Comparison of ENCODE assay signal across 1 cellular context in the genomic region with DNA sequence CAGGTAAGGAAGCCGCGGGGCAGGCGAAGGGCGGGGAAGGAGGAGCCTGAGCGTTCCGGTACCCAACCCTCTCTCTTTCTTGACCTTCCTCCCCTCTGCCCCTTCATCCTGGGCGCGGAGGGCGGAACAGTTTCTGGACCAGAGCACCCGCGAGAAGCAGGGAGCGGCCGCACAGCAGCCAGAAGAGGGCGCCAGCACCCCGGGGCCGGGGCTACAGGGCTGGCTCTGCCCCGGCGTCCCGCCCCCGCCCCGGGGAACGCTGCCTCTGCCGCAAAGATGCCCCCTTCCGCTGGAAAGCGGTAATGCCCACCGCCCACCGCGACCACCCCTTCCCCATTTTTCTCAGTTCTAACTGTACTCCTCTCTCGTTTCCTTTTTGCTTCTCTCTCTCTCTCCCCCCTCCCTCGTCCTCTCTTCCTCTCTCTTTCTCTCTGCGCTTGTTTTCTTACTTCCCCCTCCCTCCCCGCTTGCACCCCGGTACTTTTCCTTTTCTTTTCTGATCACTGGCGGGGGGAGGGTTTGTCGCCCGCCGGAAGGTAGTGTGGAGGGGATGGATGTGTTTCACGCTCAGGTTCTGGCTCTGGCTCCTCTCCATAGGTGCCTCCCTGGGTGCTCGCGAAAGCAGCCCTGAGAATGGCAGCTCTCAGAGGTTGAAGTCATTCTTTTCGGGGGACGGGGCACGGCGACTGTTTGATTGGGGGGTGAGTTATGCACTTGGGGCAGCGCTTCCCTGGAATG.
A peak's percentile ranks its signal among the peaks of the same experiment; 100 is the strongest.
TF ChIP-seq lines count a peak whose summit lies in the region.

No MANE protein-coding gene starts in this region.

TF ChIP-seq in HepG2, 621 proteins besides CTCF, POLR2A, EP300 and RAD21 (continued from another document and continues in another):
- TF ChIP-seq, protein P1, sequence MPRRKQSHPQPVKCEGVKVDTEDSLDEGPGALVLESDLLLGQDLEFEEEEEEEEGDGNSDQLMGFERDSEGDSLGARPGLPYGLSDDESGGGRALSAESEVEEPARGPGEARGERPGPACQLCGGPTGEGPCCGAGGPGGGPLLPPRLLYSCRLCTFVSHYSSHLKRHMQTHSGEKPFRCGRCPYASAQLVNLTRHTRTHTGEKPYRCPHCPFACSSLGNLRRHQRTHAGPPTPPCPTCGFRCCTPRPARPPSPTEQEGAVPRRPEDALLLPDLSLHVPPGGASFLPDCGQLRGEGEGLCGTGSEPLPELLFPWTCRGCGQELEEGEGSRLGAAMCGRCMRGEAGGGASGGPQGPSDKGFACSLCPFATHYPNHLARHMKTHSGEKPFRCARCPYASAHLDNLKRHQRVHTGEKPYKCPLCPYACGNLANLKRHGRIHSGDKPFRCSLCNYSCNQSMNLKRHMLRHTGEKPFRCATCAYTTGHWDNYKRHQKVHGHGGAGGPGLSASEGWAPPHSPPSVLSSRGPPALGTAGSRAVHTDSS (CRISPR knock-in tag; conservative IDR thresholded peaks at IDR 0.05) = no peak
- TF ChIP-seq FOSL2 (CRISPR knock-in tag; IDR thresholded peaks at IDR 0.05) = 0 out of 2 replicates have a peak, but pooled peaks have one; percentile 8
- no peak for TF ChIP-seq ZNF430 (CRISPR knock-in tag; IDR thresholded peaks at IDR 0.05)
- TF ChIP-seq, protein P2, sequence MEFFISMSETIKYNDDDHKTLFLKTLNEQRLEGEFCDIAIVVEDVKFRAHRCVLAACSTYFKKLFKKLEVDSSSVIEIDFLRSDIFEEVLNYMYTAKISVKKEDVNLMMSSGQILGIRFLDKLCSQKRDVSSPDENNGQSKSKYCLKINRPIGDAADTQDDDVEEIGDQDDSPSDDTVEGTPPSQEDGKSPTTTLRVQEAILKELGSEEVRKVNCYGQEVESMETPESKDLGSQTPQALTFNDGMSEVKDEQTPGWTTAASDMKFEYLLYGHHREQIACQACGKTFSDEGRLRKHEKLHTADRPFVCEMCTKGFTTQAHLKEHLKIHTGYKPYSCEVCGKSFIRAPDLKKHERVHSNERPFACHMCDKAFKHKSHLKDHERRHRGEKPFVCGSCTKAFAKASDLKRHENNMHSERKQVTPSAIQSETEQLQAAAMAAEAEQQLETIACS (CRISPR knock-in tag; IDR thresholded peaks at IDR 0.05) = no peak
- peak; percentile 83 for TF ChIP-seq KDM2A (CRISPR knock-in tag; IDR thresholded peaks at IDR 0.05; ENCODE audit: borderline replicate concordance, low read depth)
- TF ChIP-seq ZNF501 (CRISPR knock-in tag; IDR thresholded peaks at IDR 0.05) = peak; percentile 63
- TF ChIP-seq SNAPC2 (CRISPR knock-in tag; IDR thresholded peaks at IDR 0.05) = no peak
- TF ChIP-seq PCBP2 (optimal IDR thresholded peaks at IDR 0.05; ENCODE audit: low read depth, low read length, poor library complexity, severe bottlenecking) = no peak
- no peak for TF ChIP-seq ZNF17 (CRISPR knock-in tag; IDR thresholded peaks at IDR 0.05)
- TF ChIP-seq ZNF567 (CRISPR knock-in tag; IDR thresholded peaks at IDR 0.05; ENCODE audit: borderline replicate concordance) = no peak
- TF ChIP-seq, protein P3, sequence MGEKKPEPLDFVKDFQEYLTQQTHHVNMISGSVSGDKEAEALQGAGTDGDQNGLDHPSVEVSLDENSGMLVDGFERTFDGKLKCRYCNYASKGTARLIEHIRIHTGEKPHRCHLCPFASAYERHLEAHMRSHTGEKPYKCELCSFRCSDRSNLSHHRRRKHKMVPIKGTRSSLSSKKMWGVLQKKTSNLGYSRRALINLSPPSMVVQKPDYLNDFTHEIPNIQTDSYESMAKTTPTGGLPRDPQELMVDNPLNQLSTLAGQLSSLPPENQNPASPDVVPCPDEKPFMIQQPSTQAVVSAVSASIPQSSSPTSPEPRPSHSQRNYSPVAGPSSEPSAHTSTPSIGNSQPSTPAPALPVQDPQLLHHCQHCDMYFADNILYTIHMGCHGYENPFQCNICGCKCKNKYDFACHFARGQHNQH (CRISPR knock-in tag; IDR thresholded peaks at IDR 0.05) = peak; percentile 47; the same call in 1 of the 2 replicates
- no peak for TF ChIP-seq CENPX (CRISPR knock-in tag; IDR thresholded peaks at IDR 0.05)
- 0 out of 2 replicates have a peak, but pooled peaks have one; percentile 28 for TF ChIP-seq ZNF792 (CRISPR knock-in tag; IDR thresholded peaks at IDR 0.05)
- TF ChIP-seq, protein P4, sequence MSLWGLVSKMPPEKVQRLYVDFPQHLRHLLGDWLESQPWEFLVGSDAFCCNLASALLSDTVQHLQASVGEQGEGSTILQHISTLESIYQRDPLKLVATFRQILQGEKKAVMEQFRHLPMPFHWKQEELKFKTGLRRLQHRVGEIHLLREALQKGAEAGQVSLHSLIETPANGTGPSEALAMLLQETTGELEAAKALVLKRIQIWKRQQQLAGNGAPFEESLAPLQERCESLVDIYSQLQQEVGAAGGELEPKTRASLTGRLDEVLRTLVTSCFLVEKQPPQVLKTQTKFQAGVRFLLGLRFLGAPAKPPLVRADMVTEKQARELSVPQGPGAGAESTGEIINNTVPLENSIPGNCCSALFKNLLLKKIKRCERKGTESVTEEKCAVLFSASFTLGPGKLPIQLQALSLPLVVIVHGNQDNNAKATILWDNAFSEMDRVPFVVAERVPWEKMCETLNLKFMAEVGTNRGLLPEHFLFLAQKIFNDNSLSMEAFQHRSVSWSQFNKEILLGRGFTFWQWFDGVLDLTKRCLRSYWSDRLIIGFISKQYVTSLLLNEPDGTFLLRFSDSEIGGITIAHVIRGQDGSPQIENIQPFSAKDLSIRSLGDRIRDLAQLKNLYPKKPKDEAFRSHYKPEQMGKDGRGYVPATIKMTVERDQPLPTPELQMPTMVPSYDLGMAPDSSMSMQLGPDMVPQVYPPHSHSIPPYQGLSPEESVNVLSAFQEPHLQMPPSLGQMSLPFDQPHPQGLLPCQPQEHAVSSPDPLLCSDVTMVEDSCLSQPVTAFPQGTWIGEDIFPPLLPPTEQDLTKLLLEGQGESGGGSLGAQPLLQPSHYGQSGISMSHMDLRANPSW (CRISPR knock-in tag; IDR thresholded peaks at IDR 0.05; ENCODE audit: borderline replicate concordance) = no peak
- TF ChIP-seq, protein P5, sequence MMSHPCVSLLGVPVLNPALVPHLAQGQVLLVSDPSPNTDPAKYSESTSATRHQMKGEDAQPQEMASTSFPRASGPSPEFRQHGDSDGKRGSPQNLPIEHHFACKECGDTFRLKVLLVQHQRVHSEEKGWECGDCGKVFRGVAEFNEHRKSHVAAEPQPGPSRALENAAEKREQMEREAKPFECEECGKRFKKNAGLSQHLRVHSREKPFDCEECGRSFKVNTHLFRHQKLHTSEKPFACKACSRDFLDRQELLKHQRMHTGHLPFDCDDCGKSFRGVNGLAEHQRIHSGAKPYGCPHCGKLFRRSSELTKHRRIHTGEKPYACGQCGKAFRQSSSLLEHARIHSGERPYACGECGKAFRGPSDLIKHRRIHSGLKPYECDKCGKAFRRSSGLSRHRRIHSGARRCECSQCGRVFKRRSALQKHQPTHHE (CRISPR knock-in tag; IDR thresholded peaks at IDR 0.05; ENCODE audit: borderline replicate concordance) = no peak
- peak; percentile 40 for TF ChIP-seq YY1 (IDR thresholded peaks at IDR 0.05; ENCODE audit: insufficient read depth, insufficient replicate concordance, low read depth, low read length)
- TF ChIP-seq AGO1 (IDR thresholded peaks at IDR 0.05; ENCODE audit: low read depth, low read length, poor library complexity, severe bottlenecking) = no peak
- TF ChIP-seq, protein P6, sequence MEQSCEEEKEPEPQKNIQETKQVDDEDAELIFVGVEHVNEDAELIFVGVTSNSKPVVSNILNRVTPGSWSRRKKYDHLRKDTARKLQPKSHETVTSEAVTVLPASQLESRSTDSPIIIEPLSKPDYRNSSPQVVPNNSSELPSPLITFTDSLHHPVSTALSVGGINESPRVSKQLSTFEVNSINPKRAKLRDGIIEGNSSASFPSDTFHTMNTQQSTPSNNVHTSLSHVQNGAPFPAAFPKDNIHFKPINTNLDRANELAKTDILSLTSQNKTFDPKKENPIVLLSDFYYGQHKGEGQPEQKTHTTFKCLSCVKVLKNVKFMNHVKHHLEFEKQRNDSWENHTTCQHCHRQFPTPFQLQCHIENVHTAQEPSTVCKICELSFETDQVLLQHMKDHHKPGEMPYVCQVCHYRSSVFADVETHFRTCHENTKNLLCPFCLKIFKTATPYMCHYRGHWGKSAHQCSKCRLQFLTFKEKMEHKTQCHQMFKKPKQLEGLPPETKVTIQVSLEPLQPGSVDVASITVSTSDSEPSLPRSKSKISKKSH (CRISPR knock-in tag; IDR thresholded peaks at IDR 0.05; ENCODE audit: borderline replicate concordance) = no peak
- no peak for TF ChIP-seq ZNF431 (CRISPR knock-in tag; IDR thresholded peaks at IDR 0.05; ENCODE audit: borderline replicate concordance, low read depth)
- TF ChIP-seq ZBTB1 (CRISPR knock-in tag; IDR thresholded peaks at IDR 0.05; ENCODE audit: borderline replicate concordance) = no peak
- TF ChIP-seq, protein P7, sequence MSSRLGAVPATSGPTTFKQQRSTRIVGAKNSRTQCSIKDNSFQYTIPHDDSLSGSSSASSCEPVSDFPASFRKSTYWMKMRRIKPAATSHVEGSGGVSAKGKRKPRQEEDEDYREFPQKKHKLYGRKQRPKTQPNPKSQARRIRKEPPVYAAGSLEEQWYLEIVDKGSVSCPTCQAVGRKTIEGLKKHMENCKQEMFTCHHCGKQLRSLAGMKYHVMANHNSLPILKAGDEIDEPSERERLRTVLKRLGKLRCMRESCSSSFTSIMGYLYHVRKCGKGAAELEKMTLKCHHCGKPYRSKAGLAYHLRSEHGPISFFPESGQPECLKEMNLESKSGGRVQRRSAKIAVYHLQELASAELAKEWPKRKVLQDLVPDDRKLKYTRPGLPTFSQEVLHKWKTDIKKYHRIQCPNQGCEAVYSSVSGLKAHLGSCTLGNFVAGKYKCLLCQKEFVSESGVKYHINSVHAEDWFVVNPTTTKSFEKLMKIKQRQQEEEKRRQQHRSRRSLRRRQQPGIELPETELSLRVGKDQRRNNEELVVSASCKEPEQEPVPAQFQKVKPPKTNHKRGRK (CRISPR knock-in tag; IDR thresholded peaks at IDR 0.05) = peak; percentile 92; the same call in 1 of the 2 replicates
- TF ChIP-seq, protein P8, sequence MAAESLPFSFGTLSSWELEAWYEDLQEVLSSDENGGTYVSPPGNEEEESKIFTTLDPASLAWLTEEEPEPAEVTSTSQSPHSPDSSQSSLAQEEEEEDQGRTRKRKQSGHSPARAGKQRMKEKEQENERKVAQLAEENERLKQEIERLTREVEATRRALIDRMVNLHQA (CRISPR knock-in tag; IDR thresholded peaks at IDR 0.05) = no peak
- TF ChIP-seq, protein P9, sequence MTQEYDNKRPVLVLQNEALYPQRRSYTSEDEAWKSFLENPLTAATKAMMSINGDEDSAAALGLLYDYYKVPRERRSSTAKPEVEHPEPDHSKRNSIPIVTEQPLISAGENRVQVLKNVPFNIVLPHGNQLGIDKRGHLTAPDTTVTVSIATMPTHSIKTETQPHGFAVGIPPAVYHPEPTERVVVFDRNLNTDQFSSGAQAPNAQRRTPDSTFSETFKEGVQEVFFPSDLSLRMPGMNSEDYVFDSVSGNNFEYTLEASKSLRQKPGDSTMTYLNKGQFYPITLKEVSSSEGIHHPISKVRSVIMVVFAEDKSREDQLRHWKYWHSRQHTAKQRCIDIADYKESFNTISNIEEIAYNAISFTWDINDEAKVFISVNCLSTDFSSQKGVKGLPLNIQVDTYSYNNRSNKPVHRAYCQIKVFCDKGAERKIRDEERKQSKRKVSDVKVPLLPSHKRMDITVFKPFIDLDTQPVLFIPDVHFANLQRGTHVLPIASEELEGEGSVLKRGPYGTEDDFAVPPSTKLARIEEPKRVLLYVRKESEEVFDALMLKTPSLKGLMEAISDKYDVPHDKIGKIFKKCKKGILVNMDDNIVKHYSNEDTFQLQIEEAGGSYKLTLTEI (CRISPR knock-in tag; conservative IDR thresholded peaks at IDR 0.05) = no peak
- TF ChIP-seq, protein P10, sequence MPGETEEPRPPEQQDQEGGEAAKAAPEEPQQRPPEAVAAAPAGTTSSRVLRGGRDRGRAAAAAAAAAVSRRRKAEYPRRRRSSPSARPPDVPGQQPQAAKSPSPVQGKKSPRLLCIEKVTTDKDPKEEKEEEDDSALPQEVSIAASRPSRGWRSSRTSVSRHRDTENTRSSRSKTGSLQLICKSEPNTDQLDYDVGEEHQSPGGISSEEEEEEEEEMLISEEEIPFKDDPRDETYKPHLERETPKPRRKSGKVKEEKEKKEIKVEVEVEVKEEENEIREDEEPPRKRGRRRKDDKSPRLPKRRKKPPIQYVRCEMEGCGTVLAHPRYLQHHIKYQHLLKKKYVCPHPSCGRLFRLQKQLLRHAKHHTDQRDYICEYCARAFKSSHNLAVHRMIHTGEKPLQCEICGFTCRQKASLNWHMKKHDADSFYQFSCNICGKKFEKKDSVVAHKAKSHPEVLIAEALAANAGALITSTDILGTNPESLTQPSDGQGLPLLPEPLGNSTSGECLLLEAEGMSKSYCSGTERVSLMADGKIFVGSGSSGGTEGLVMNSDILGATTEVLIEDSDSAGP (CRISPR knock-in tag; IDR thresholded peaks at IDR 0.05; ENCODE audit: borderline replicate concordance) = peak; percentile 52
- TF ChIP-seq NCOA2 (CRISPR knock-in tag; IDR thresholded peaks at IDR 0.05) = no peak
- 0 out of 2 replicates have a peak, but pooled peaks have one; percentile 20 for TF ChIP-seq MED1 (CRISPR knock-in tag; IDR thresholded peaks at IDR 0.05)
- TF ChIP-seq ZNF563 (CRISPR knock-in tag; IDR thresholded peaks at IDR 0.05) = peak; percentile 41; the same call in 1 of the 2 replicates
- no peak for TF ChIP-seq ZC3H4 (CRISPR knock-in tag; IDR thresholded peaks at IDR 0.05; ENCODE audit: borderline replicate concordance)
- TF ChIP-seq ZNF326 (CRISPR knock-in tag; IDR thresholded peaks at IDR 0.05; ENCODE audit: borderline replicate concordance) = no peak
- no peak for TF ChIP-seq SMARCC2 (IDR thresholded peaks at IDR 0.05)
- TF ChIP-seq GABPB1 (CRISPR knock-in tag; IDR thresholded peaks at IDR 0.05) = peak; percentile 66; the same call in 1 of the 2 replicates
- TF ChIP-seq, protein P11, sequence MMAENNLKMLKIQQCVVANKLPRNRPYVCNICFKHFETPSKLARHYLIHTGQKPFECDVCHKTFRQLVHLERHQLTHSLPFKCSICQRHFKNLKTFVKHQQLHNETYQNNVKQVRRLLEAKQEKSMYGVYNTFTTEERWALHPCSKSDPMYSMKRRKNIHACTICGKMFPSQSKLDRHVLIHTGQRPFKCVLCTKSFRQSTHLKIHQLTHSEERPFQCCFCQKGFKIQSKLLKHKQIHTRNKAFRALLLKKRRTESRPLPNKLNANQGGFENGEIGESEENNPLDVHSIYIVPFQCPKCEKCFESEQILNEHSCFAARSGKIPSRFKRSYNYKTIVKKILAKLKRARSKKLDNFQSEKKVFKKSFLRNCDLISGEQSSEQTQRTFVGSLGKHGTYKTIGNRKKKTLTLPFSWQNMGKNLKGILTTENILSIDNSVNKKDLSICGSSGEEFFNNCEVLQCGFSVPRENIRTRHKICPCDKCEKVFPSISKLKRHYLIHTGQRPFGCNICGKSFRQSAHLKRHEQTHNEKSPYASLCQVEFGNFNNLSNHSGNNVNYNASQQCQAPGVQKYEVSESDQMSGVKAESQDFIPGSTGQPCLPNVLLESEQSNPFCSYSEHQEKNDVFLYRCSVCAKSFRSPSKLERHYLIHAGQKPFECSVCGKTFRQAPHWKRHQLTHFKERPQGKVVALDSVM (CRISPR knock-in tag; IDR thresholded peaks at IDR 0.05) = no peak
- TF ChIP-seq, protein P12, sequence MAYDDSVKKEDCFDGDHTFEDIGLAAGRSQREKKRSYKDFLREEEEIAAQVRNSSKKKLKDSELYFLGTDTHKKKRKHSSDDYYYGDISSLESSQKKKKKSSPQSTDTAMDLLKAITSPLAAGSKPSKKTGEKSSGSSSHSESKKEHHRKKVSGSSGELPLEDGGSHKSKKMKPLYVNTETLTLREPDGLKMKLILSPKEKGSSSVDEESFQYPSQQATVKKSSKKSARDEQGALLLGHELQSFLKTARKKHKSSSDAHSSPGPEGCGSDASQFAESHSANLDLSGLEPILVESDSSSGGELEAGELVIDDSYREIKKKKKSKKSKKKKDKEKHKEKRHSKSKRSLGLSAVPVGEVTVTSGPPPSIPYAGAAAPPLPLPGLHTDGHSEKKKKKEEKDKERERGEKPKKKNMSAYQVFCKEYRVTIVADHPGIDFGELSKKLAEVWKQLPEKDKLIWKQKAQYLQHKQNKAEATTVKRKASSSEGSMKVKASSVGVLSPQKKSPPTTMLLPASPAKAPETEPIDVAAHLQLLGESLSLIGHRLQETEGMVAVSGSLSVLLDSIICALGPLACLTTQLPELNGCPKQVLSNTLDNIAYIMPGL (CRISPR knock-in tag; IDR thresholded peaks at IDR 0.05; ENCODE audit: borderline replicate concordance in 1 of 2, low read depth in 1 of 2) = peak; percentile 58 to 88; a peak in 3 of 4 replicates
- peak in 1 of 2 experiments; percentile 81; a peak in 2 of 4 replicates for TF ChIP-seq KLF16 (CRISPR knock-in tag; IDR thresholded peaks at IDR 0.05)
